In the genomic region with DNA sequence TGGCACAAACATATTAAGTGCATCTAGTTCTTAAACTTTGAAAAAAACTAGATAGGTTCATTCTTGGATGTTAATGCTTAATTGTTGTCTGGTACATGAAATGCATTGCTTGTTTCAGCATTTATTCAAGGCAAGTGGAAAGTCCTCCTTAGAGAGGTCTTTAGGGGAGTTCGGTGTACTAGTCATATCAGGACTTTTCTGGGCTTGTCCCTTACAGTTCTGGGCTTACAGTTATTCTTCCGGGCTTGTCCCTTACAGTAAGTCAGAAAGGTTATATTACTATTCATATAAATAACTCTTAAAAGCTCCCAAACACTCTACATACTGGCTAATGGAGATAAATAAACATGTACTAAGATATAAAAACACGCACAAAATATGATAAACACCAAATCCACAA, we compare ENCODE assay signal across 11 cellular contexts.
"Had no signal": no experiment of that assay in that cellular context is flagged by ENCODE, and none has a peak within 500 bp of the region (broad histone marks: within the 10 kb centered on the region; RNA-seq: fewer than 3 reads in every experiment).

No MANE protein-coding gene starts in this region.

- H3K4me3 Mint-ChIP-seq: activated CD4-positive, alpha-beta memory T cell treated with anti-CD3 and anti-CD28 coated beads, Interleukin-2, amount 10 ng/mL, durations not matched to agents 7 days and 5 days had no signal

- ATAC-seq: heart left ventricle; stimulated activated naive CD8-positive, alpha-beta T cell treated with anti-CD3 and anti-CD28 coated beads, Interleukin-15, Interleukin-2, amounts not matched to agents 100 U/mL and 50 U/mL, for 24 hours had no signal

- H3K27ac Mint-ChIP-seq: activated CD4-positive, alpha-beta memory T cell treated with anti-CD3 and anti-CD28 coated beads, Interleukin-2, amount 10 ng/mL, durations not matched to agents 7 days and 5 days had no signal

- H3K9me3 Mint-ChIP-seq: activated CD4-positive, alpha-beta memory T cell treated with anti-CD3 and anti-CD28 coated beads, Interleukin-2, amount 10 ng/mL, durations not matched to agents 7 days and 5 days had no signal

- DNase-seq: activated CD4-positive, alpha-beta memory T cell treated with anti-CD3 and anti-CD28 coated beads, Interleukin-2, amount 10 ng/mL, durations not matched to agents 7 days and 5 days; activated CD4-positive, alpha-beta T cell treated with anti-CD3 and anti-CD28 coated beads for 1 hour; activated naive CD4-positive, alpha-beta T cell; aorta; heart left ventricle; left ventricle myocardium inferior; mesendoderm; sigmoid colon; stimulated activated CD4-positive, alpha-beta T cell treated with anti-CD3 and anti-CD28 coated beads, Interleukin-2, amount 100 ng/mL, for 24 hours; stimulated activated naive CD8-positive, alpha-beta T cell treated with anti-CD3 and anti-CD28 coated beads, Interleukin-15, Interleukin-2, amounts not matched to agents 100 U/mL and 50 U/mL, for 24 hours; upper lobe of left lung had no signal

- H3K9me3 ChIP-seq: heart left ventricle, left ventricle myocardium inferior, sigmoid colon, upper lobe of left lung had no signal

- H3K27me3 Mint-ChIP-seq: activated CD4-positive, alpha-beta memory T cell treated with anti-CD3 and anti-CD28 coated beads, Interleukin-2, amount 10 ng/mL, durations not matched to agents 7 days and 5 days had no signal
